In genomic region chr10:14131261-14131960, GRCh38 we compare ENCODE assay signal across 1 cellular context.
TF ChIP-seq lines count a peak whose summit lies in the region.

No MANE protein-coding gene starts in this region.

TF ChIP-seq in HepG2, 621 proteins besides CTCF, POLR2A, EP300 and RAD21 (continued from another document):
- TF ChIP-seq, protein P1, sequence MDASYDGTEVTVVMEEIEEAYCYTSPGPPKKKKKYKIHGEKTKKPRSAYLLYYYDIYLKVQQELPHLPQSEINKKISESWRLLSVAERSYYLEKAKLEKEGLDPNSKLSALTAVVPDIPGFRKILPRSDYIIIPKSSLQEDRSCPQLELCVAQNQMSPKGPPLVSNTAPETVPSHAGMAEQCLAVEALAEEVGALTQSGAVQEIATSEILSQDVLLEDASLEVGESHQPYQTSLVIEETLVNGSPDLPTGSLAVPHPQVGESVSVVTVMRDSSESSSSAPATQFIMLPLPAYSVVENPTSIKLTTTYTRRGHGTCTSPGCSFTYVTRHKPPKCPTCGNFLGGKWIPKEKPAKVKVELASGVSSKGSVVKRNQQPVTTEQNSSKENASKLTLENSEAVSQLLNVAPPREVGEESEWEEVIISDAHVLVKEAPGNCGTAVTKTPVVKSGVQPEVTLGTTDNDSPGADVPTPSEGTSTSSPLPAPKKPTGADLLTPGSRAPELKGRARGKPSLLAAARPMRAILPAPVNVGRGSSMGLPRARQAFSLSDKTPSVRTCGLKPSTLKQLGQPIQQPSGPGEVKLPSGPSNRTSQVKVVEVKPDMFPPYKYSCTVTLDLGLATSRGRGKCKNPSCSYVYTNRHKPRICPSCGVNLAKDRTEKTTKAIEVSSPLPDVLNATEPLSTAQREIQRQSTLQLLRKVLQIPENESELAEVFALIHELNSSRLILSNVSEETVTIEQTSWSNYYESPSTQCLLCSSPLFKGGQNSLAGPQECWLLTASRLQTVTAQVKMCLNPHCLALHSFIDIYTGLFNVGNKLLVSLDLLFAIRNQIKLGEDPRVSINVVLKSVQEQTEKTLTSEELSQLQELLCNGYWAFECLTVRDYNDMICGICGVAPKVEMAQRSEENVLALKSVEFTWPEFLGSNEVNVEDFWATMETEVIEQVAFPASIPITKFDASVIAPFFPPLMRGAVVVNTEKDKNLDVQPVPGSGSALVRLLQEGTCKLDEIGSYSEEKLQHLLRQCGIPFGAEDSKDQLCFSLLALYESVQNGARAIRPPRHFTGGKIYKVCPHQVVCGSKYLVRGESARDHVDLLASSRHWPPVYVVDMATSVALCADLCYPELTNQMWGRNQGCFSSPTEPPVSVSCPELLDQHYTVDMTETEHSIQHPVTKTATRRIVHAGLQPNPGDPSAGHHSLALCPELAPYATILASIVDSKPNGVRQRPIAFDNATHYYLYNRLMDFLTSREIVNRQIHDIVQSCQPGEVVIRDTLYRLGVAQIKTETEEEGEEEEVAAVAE (CRISPR knock-in tag; IDR thresholded peaks at IDR 0.05; ENCODE audit: borderline replicate concordance), result no peak
- TF ChIP-seq IKZF1 (IDR thresholded peaks at IDR 0.05), result no peak
- no peak for TF ChIP-seq REPIN1 (CRISPR knock-in tag; IDR thresholded peaks at IDR 0.05; ENCODE audit: borderline replicate concordance, low read depth)
- TF ChIP-seq, protein P2, sequence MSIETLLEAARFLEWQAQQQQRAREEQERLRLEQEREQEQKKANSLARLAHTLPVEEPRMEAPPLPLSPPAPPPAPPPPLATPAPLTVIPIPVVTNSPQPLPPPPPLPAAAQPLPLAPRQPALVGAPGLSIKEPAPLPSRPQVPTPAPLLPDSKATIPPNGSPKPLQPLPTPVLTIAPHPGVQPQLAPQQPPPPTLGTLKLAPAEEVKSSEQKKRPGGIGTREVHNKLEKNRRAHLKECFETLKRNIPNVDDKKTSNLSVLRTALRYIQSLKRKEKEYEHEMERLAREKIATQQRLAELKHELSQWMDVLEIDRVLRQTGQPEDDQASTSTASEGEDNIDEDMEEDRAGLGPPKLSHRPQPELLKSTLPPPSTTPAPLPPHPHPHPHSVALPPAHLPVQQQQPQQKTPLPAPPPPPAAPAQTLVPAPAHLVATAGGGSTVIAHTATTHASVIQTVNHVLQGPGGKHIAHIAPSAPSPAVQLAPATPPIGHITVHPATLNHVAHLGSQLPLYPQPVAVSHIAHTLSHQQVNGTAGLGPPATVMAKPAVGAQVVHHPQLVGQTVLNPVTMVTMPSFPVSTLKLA (IDR thresholded peaks at IDR 0.05), result no peak
